In genomic region chr2:182866095-182866460, GRCh38 we compare ENCODE assay signal across 8 cellular contexts. TPM values are rescaled to one million over a fixed set of nuclear protein-coding genes. Genes with fewer than 3 reads are reported as not detected.
DNase-seq lines count a peak whose midpoint lies in the region; ATAC-seq and TF ChIP-seq lines count a peak whose summit lies in the region.

No MANE protein-coding gene starts in this region.

- H3K9me3 ChIP-seq in cardiac muscle cell (ENCODE audit: low read depth) = no peaks in the 10 kb centered on the region

- no peak overlapping the region for H3K27ac Mint-ChIP-seq in WTC11

- H3K27ac ChIP-seq in cardiac muscle cell = no peak overlapping the region

- peaks cover 20% of the 10 kb centered on the region for H3K4me1 Mint-ChIP-seq in WTC11

- peaks cover 45% of the 10 kb centered on the region for H3K27me3 Mint-ChIP-seq in WTC11 (ENCODE audit: low read depth)

- H3K36me3 ChIP-seq in cardiac muscle cell = no peaks in the 10 kb centered on the region

- no peak for TF ChIP-seq CTCF in GM13976 (IDR thresholded peaks at IDR 0.05; ENCODE audit: borderline replicate concordance, control extremely low read depth, extremely low read depth, insufficient read depth, missing control alignments)
- TF ChIP-seq CTCF in WTC11 (IDR thresholded peaks at IDR 0.05) = no peak
- TF ChIP-seq CTCF in cardiac muscle cell (IDR thresholded peaks at IDR 0.05; ENCODE audit: low read depth, low read length) = no peak

- ATAC-seq in WTC11 (peak; percentile 44), sciatic nerve (peak; percentile 55), GM21825 (IDR thresholded peaks at IDR 0.05; ENCODE audit: unreplicated experiment) (no peak)

- peak overlapping the region; percentile 96 for H3K4me3 Mint-ChIP-seq in WTC11

- in situ Hi-C loops in GM13976 (cut with MboI; ENCODE audit: low sequenced_read_pairs, unreplicated experiment) = no loop called here

- no peaks in the 10 kb centered on the region for H3K27me3 ChIP-seq in cardiac muscle cell

- H3K4me3 ChIP-seq in cardiac muscle cell = peak overlapping the region; percentile 22

- DNase-seq in GM13976 (ENCODE audit: low spot score) (peak; percentile 15), WTC11 (ENCODE audit: low spot score) (peak; percentile 37), cardiac muscle cell (ENCODE audit: low read depth in 1 of 2, low spot score in 1 of 2) (peak; percentile 21 to 31), sciatic nerve (ENCODE audit: low spot score) (no peak), SHP77 (lab: John Stamatoyannopoulos, UW) (no peak), HuH-7.5 (ENCODE audit: low spot score) (no peak), NCI-H2171 (lab: John Stamatoyannopoulos, UW) (no peak)

- peaks cover 23% of the 10 kb centered on the region for H3K4me1 ChIP-seq in cardiac muscle cell (ENCODE audit: low read depth)

- POLR2A ChIA-PET in WTC11 (lab: Charles Lee) = interaction anchor here (1.2 to 1.9 kb wide), 2 partner anchors 47 to 259 kb away, joined by 3 to 5 read pairs; no protein-coding TSS in a partner anchor

- H3K36me3 Mint-ChIP-seq in WTC11 = no peaks in the 10 kb centered on the region

- no peaks in the 10 kb centered on the region for H3K9me3 Mint-ChIP-seq in WTC11

- intact Hi-C loops in sciatic nerve (cut with DNase I) = no loop called here

- CTCF ChIA-PET in WTC11 (lab: Charles Lee) = interaction anchor here (1.0 to 6.4 kb wide), 11 partner anchors 8 to 205 kb away, joined by 3 to 37 read pairs (median 9); no protein-coding TSS in a partner anchor

TF ChIP-seq in WTC11, 78 proteins besides CTCF, POLR2A, EP300 and RAD21 (continues in another document):
- TF ChIP-seq NR1H2 (CRISPR knock-in tag; IDR thresholded peaks at IDR 0.05) (no peak), CBFB (CRISPR knock-in tag; IDR thresholded peaks at IDR 0.05; ENCODE audit: low read depth) (no peak), ZSCAN18 (CRISPR knock-in tag; IDR thresholded peaks at IDR 0.05) (no peak), TEAD4 (CRISPR knock-in tag; IDR thresholded peaks at IDR 0.05) (peak; percentile 20; the same call in 1 of the 2 replicates), PREB (CRISPR knock-in tag; IDR thresholded peaks at IDR 0.05; ENCODE audit: borderline replicate concordance) (no peak), HMGXB4 (CRISPR knock-in tag; IDR thresholded peaks at IDR 0.05) (0 out of 2 replicates have a peak, but pooled peaks have one; percentile 57), OVOL2 (CRISPR knock-in tag; IDR thresholded peaks at IDR 0.05; ENCODE audit: borderline replicate concordance) (no peak), AR (CRISPR knock-in tag; IDR thresholded peaks at IDR 0.05) (no peak), E2F5 (CRISPR knock-in tag; IDR thresholded peaks at IDR 0.05) (no peak), NR3C1 (CRISPR knock-in tag; conservative IDR thresholded peaks at IDR 0.05; ENCODE audit: low read depth) (no peak), ZNF138 (CRISPR knock-in tag; conservative IDR thresholded peaks at IDR 0.05) (peak; percentile 85; the same call in 1 of the 2 replicates), FOXK1 (CRISPR knock-in tag; IDR thresholded peaks at IDR 0.05) (peak; percentile 58; the same call in 1 of the 2 replicates), JUN (CRISPR knock-in tag; IDR thresholded peaks at IDR 0.05) (peak; percentile 57; the same call in 1 of the 2 replicates), GTF2I (CRISPR knock-in tag; conservative IDR thresholded peaks at IDR 0.05) (no peak), IRF2 (CRISPR knock-in tag; IDR thresholded peaks at IDR 0.05; ENCODE audit: borderline replicate concordance, low read depth) (no peak), E2F1 (CRISPR knock-in tag; IDR thresholded peaks at IDR 0.05) (no peak; the same call in 1 of the 2 replicates), SOX15 (CRISPR knock-in tag; IDR thresholded peaks at IDR 0.05) (no peak), ZMAT4 (CRISPR knock-in tag; IDR thresholded peaks at IDR 0.05) (no peak), IRF1 (CRISPR knock-in tag; IDR thresholded peaks at IDR 0.05) (0 out of 2 replicates have a peak, but pooled peaks have one; percentile 60)

RNA-seq across cellular contexts. Expression of gene FRZB, which starts 0.4 kb away (rescaled TPM):
- total RNA-seq in WTC11 (2021) (1.2 to 1.9 TPM (median 1.5 TPM) in 3 replicates), cardiac muscle cell (9.6 and 12.3 TPM in 2 replicates), sciatic nerve (17.1 TPM)
- 23.9 and 26.6 TPM in 2 replicates for polyA plus RNA-seq in cardiac muscle cell

Comparison
In these comparisons a context has a peak if more than half of its experiments do, and no peak if none do; other contexts are left out.
1. DNase-seq: peak in GM13976 (single experiment), WTC11 (single experiment) and cardiac muscle cell (2 of 2); none in sciatic nerve (single experiment), SHP77 (0 of 2), HuH-7.5 (single experiment) and NCI-H2171 (single experiment).